Comparison of ENCODE assay signal across 2 cellular contexts in the genomic region with DNA sequence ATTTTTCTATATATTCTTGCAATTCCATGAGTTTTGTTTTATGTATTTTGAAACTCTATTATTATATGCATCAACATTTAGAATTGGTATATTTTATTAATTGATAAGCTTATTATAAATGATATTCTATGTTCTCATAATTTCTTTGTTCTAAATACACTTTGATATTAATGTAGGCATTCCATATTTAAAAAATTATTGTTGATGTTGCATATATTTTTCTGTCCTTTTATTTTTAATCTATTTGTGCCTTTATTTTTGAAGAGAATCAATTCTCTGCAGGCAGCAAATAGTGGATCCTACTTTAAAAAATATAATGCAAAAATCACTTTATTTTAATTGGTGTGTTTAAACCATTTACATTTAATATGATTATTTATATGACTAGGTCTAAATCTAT.
TF ChIP-seq lines count a peak whose summit lies in the region.

No MANE protein-coding gene starts in this region.

TF ChIP-seq in HepG2, 621 proteins besides CTCF, POLR2A, EP300 and RAD21:
- TF ChIP-seq ZSCAN30 (CRISPR knock-in tag; IDR thresholded peaks at IDR 0.05): no peak
- peak; percentile 33; the same call in 1 of the 2 replicates for TF ChIP-seq MAFF (IDR thresholded peaks at IDR 0.05; ENCODE audit: low read depth, low read length)
- no peak for TF ChIP-seq ZNF12 (CRISPR knock-in tag; IDR thresholded peaks at IDR 0.05)
- no peak for TF ChIP-seq ZFP82 (CRISPR knock-in tag; IDR thresholded peaks at IDR 0.05; ENCODE audit: borderline replicate concordance)
- TF ChIP-seq TCF7L2 (IDR thresholded peaks at IDR 0.05; ENCODE audit: low read depth, low read length): no peak
- TF ChIP-seq ZNF552 (CRISPR knock-in tag; IDR thresholded peaks at IDR 0.05; ENCODE audit: borderline replicate concordance): no peak
- TF ChIP-seq ZNF75D (CRISPR knock-in tag; IDR thresholded peaks at IDR 0.05; ENCODE audit: borderline replicate concordance): no peak
- TF ChIP-seq CC2D1A (CRISPR knock-in tag; IDR thresholded peaks at IDR 0.05): no peak
- no peak for TF ChIP-seq NFRKB (IDR thresholded peaks at IDR 0.05)
- TF ChIP-seq MAFK (conservative IDR thresholded peaks at IDR 0.05 in 1 of 2, IDR thresholded peaks at IDR 0.05 in 1 of 2; ENCODE audit: low read length in 2 of 2): peak in 1 of 2 experiments; percentile 50; a peak in 2 of 4 replicates
- no peak for TF ChIP-seq ZNF605 (CRISPR knock-in tag; IDR thresholded peaks at IDR 0.05)
TF ChIP-seq in HepG2: peak in this region for 2.

TF ChIP-seq in K562, 482 proteins besides CTCF, POLR2A, EP300 and RAD21:
- TF ChIP-seq ZNF507 (tag; conservative IDR thresholded peaks at IDR 0.05) (peak; percentile 71), ZNF121 (CRISPR knock-in tag; conservative IDR thresholded peaks at IDR 0.05) (no peak), ZNF316 (IDR thresholded peaks at IDR 0.05) (peak; percentile 68)
- TF ChIP-seq, protein P1, sequence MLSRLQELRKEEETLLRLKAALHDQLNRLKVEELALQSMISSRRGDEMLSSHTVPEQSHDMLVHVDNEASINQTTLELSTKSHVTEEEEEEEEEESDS (CRISPR knock-in tag; IDR thresholded peaks at IDR 0.05): no peak
